Comparison of ENCODE assay signal across 2 cellular contexts in genomic region chr1:59474496-59474895, GRCh38.
TF ChIP-seq lines count a peak whose summit lies in the region.

No MANE protein-coding gene starts in this region.

TF ChIP-seq in liver, 16 proteins besides CTCF, POLR2A, EP300 and RAD21 (continued from another document):
- TF ChIP-seq REST (IDR thresholded peaks at IDR 0.05): no peak
- no peak for TF ChIP-seq ZBTB33 (IDR thresholded peaks at IDR 0.05)
- TF ChIP-seq ATF3 (IDR thresholded peaks at IDR 0.05): no peak
- peak; percentile 35 for TF ChIP-seq HNF4G (IDR thresholded peaks at IDR 0.05)
- no peak for TF ChIP-seq TAF1 (conservative IDR thresholded peaks at IDR 0.05)

TF ChIP-seq in HepG2, 621 proteins besides CTCF, POLR2A, EP300 and RAD21 (continued from another document):
- TF ChIP-seq HIC2 (CRISPR knock-in tag; IDR thresholded peaks at IDR 0.05; ENCODE audit: low read depth): no peak
- no peak for TF ChIP-seq PLSCR1 (CRISPR knock-in tag; IDR thresholded peaks at IDR 0.05; ENCODE audit: borderline replicate concordance)
- TF ChIP-seq REL (CRISPR knock-in tag; conservative IDR thresholded peaks at IDR 0.05): no peak
- no peak for TF ChIP-seq SRSF1 (optimal IDR thresholded peaks at IDR 0.05; ENCODE audit: low read depth, low read length)
- TF ChIP-seq SETDB1 (CRISPR knock-in tag; IDR thresholded peaks at IDR 0.05; ENCODE audit: borderline replicate concordance): no peak
TF ChIP-seq in HepG2: peak in this region for 0.
